In the genomic region with DNA sequence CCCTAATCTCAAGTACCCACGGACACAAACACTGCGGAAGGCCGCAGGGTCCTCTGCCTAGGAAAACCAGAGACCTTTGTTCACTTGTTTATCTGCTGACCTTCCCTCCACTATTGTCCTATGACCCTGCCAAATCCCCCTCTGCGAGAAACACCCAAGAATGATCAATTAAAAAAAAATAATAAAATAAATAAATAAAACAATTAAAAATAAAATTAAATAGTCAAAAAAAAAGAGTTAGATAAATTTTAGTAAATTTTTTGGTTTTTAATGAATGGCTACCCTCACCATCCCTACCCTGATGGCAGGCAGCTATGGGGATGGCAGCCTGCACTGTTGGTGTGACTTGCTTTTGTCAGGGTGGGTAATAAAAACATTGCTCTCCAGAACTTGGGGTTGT, we compare ENCODE assay signal across 2 cellular contexts. TPM values are rescaled to one million over a fixed set of nuclear protein-coding genes. Genes with fewer than 3 reads are reported as not detected.
"Had no signal": no experiment of that assay in that cellular context is flagged by ENCODE, and none has a peak within 500 bp of the region (broad histone marks: within the 10 kb centered on the region; RNA-seq: fewer than 3 reads in every experiment).

No MANE protein-coding gene starts in this region.

RNA-seq across cellular contexts. Expression of gene OR4D1, which starts 4.8 kb away (rescaled TPM):
- total RNA-seq: G401, GM12878 had no signal

RNA-seq across cellular contexts. Expression of gene OR4D2, which starts 23.4 kb away (rescaled TPM):
- total RNA-seq: G401, GM12878 had no signal

RNA-seq across cellular contexts. Expression of gene EPX, which starts 49.2 kb away (rescaled TPM):
- total RNA-seq: G401, GM12878 had no signal
